ENCODE assay signal across 18 cellular contexts in genomic region chr14:59107819-59108218, GRCh38.
DNase-seq lines count a peak whose midpoint lies in the region; ATAC-seq, FAIRE-seq and TF ChIP-seq lines count a peak whose summit lies in the region.
"Had no signal": no experiment of that assay in that cellular context is flagged by ENCODE, and none has a peak within 500 bp of the region (broad histone marks: within the 10 kb centered on the region; RNA-seq: fewer than 3 reads in every experiment).

No MANE protein-coding gene starts in this region.

- no peak for TF ChIP-seq CTCF in nephron (IDR thresholded peaks at IDR 0.05; ENCODE audit: unreplicated experiment in 3 of 3)

- no peak for ATAC-seq in GM18870 (IDR thresholded peaks at IDR 0.05; ENCODE audit: unreplicated experiment)
- ATAC-seq in HG03565 (IDR thresholded peaks at IDR 0.05; ENCODE audit: unreplicated experiment) = no peak
- ATAC-seq in GM21619 (IDR thresholded peaks at IDR 0.05; ENCODE audit: unreplicated experiment) = no peak
- ATAC-seq: naive thymus-derived CD8-positive, alpha-beta T cell; stimulated activated naive CD8-positive, alpha-beta T cell treated with anti-CD3 and anti-CD28 coated beads, Interleukin-15, amount 100 ng/mL, for 72 hours had no signal

- H3K4me1 Mint-ChIP-seq in nephron = peaks cover 22% of the 10 kb centered on the region
- H3K4me1 Mint-ChIP-seq: activated B cell treated with CpG ODN at 0.5 μM for 24 hours; stimulated activated naive CD8-positive, alpha-beta T cell treated with anti-CD3 and anti-CD28 coated beads, Interleukin-15, amount 100 ng/mL, for 72 hours had no signal

- FAIRE-seq in HTR-8/SVneo (lab: Jason Lieb, UNC) = peak; percentile 95
- FAIRE-seq: astrocyte, G401.6 had no signal

- peak in 2 of 3 experiments; percentile 31 to 73 for DNase-seq in NCI-H1417 (lab: John Stamatoyannopoulos, UW)
- no peak for DNase-seq in NCI-H1417 treated with DMSO at 0.1 percent for 48 hours (lab: John Stamatoyannopoulos, UW)
- DNase-seq in HTR-8/SVneo (ENCODE audit: insufficient read length, low spot score) = no peak
- peak; percentile 58 for DNase-seq in NCI-H345 (lab: John Stamatoyannopoulos, UW)
- DNase-seq: activated B cell treated with CpG ODN at 0.5 μM for 24 hours; activated effector memory CD4-positive, alpha-beta T cell treated with anti-CD3 and anti-CD28 coated beads, Interleukin-2, amount 50 U/mL, for 16 hours; CD4-positive, alpha-beta T cell; foreskin melanocyte; NCI-H526; stimulated activated naive CD8-positive, alpha-beta T cell treated with anti-CD3 and anti-CD28 coated beads, Interleukin-15, amount 100 ng/mL, for 72 hours; T-helper 2 cell had no signal

- H3K27me3 Mint-ChIP-seq in nephron (ENCODE audit: low read depth) = peaks cover 4% of the 10 kb centered on the region

- peaks cover 26% of the 10 kb centered on the region for H3K9me3 Mint-ChIP-seq in nephron
- H3K9me3 Mint-ChIP-seq: activated B cell treated with CpG ODN at 0.5 μM for 24 hours; CD4-positive, alpha-beta T cell; stimulated activated naive CD8-positive, alpha-beta T cell treated with anti-CD3 and anti-CD28 coated beads, Interleukin-15, amount 100 ng/mL, for 72 hours had no signal

- no peaks in the 10 kb centered on the region for H3K36me3 Mint-ChIP-seq in nephron (ENCODE audit: low read depth)

- peak overlapping the region; percentile 69 to 90 (median 77) for H3K27ac Mint-ChIP-seq in nephron
- H3K27ac Mint-ChIP-seq: activated B cell treated with CpG ODN at 0.5 μM for 24 hours; CD4-positive, alpha-beta T cell; naive thymus-derived CD8-positive, alpha-beta T cell had no signal

- H3K4me3 Mint-ChIP-seq in nephron = peak overlapping the region in 1 of 3 experiments; percentile 59
- H3K4me3 Mint-ChIP-seq: activated B cell treated with CpG ODN at 0.5 μM for 24 hours; CD4-positive, alpha-beta T cell; naive thymus-derived CD8-positive, alpha-beta T cell; stimulated activated naive CD8-positive, alpha-beta T cell treated with anti-CD3 and anti-CD28 coated beads, Interleukin-15, amount 100 ng/mL, for 72 hours had no signal

Comparison
In these comparisons a context has a peak if more than half of its experiments do, and no peak if none do; other contexts are left out.
1. DNase-seq: peak in NCI-H1417 (2 of 3) and NCI-H345 (single experiment); none in NCI-H1417 treated with DMSO at 0.1 percent for 48 hours (single experiment) and HTR-8/SVneo (single experiment).